20 cellular contexts compared by ENCODE assay signal in genomic region chr17:80710716-80711115, GRCh38.
"Had no signal": no experiment of that assay in that cellular context is flagged by ENCODE, and none has a peak within 500 bp of the region (broad histone marks: within the 10 kb centered on the region; RNA-seq: fewer than 3 reads in every experiment).

No MANE protein-coding gene starts in this region.

- H3K9me3 Mint-ChIP-seq: activated CD4-positive, alpha-beta T cell treated with anti-CD3 and anti-CD28 coated beads, Interleukin-2, amount 10 ng/mL, durations not matched to agents 24 days and 14 days; activated naive CD8-positive, alpha-beta T cell treated with anti-CD3 and anti-CD28 coated beads for 36 hours; activated T-cell treated with anti-CD3 and anti-CD28 coated beads, Interleukin-2, amount 50 U/mL, for 24 hours; stimulated activated naive CD8-positive, alpha-beta T cell treated with anti-CD3 and anti-CD28 coated beads, Interleukin-15, Interleukin-2, amounts not matched to agents 100 ng/mL and 50 ng/mL, for 24 hours had no signal

- H3K27ac Mint-ChIP-seq: activated CD4-positive, alpha-beta T cell treated with anti-CD3 and anti-CD28 coated beads, Interleukin-2, amount 10 ng/mL, durations not matched to agents 24 days and 14 days; activated naive CD8-positive, alpha-beta T cell treated with anti-CD3 and anti-CD28 coated beads for 36 hours; activated T-cell treated with anti-CD3 and anti-CD28 coated beads, Interleukin-2, amount 50 U/mL, for 24 hours; nephron progenitor cell; stimulated activated naive CD8-positive, alpha-beta T cell treated with anti-CD3 and anti-CD28 coated beads, Interleukin-15, Interleukin-2, amounts not matched to agents 100 ng/mL and 50 ng/mL, for 24 hours had no signal

- H3K9me3 ChIP-seq: prostate gland, upper lobe of left lung had no signal

- H3K4me3 ChIP-seq: prostate gland, upper lobe of left lung had no signal

- H3K4me1 ChIP-seq: prostate gland, upper lobe of left lung had no signal

- H3K27me3 Mint-ChIP-seq: activated CD4-positive, alpha-beta T cell treated with anti-CD3 and anti-CD28 coated beads, Interleukin-2, amount 10 ng/mL, durations not matched to agents 24 days and 14 days; activated naive CD8-positive, alpha-beta T cell treated with anti-CD3 and anti-CD28 coated beads for 36 hours; activated T-cell treated with anti-CD3 and anti-CD28 coated beads, Interleukin-2, amount 50 U/mL, for 24 hours; stimulated activated naive CD8-positive, alpha-beta T cell treated with anti-CD3 and anti-CD28 coated beads, Interleukin-15, Interleukin-2, amounts not matched to agents 100 ng/mL and 50 ng/mL, for 24 hours; T-helper 17 cell had no signal

- H3K36me3 ChIP-seq: prostate gland had no signal

- H3K27me3 ChIP-seq: upper lobe of left lung had no signal

- H3K4me3 Mint-ChIP-seq: activated CD4-positive, alpha-beta T cell treated with anti-CD3 and anti-CD28 coated beads, Interleukin-2, amount 10 ng/mL, durations not matched to agents 24 days and 14 days; activated naive CD8-positive, alpha-beta T cell treated with anti-CD3 and anti-CD28 coated beads for 36 hours; activated T-cell treated with anti-CD3 and anti-CD28 coated beads, Interleukin-2, amount 50 U/mL, for 24 hours; nephron progenitor cell; stimulated activated naive CD8-positive, alpha-beta T cell treated with anti-CD3 and anti-CD28 coated beads, Interleukin-15, Interleukin-2, amounts not matched to agents 100 ng/mL and 50 ng/mL, for 24 hours; T-helper 17 cell had no signal

- DNase-seq: activated CD4-positive, alpha-beta T cell treated with anti-CD3 and anti-CD28 coated beads, Interleukin-2, amount 10 ng/mL, durations not matched to agents 24 days and 14 days; activated CD4-positive, CD25-positive, alpha-beta regulatory T cell; activated gamma-delta T cell; activated naive CD8-positive, alpha-beta T cell treated with anti-CD3 and anti-CD28 coated beads for 36 hours; activated T-cell treated with anti-CD3 and anti-CD28 coated beads, Interleukin-2, amount 50 U/mL, for 24 hours; aorta; cerebellar nuclear complex; effector memory CD4-positive, alpha-beta T cell; head of caudate nucleus; mesenchymal stem cell; nephron progenitor cell; occipital lobe; right cardiac atrium; small intestine; stimulated activated CD4-positive, alpha-beta T cell treated with anti-CD3 and anti-CD28 coated beads, Interleukin-4, amount 100 ng/mL, for 4 hours; stimulated activated CD8-positive, alpha-beta memory T cell treated with anti-CD3 and anti-CD28 coated beads, Interleukin-4, amount 100 ng/mL, for 48 hours; T-helper 17 cell; upper lobe of left lung had no signal

- H3K27ac ChIP-seq: prostate gland, upper lobe of left lung had no signal

- ATAC-seq: right cardiac atrium, T-helper 17 cell had no signal
